Comparison of ENCODE assay signal across 8 cellular contexts in the genomic region with DNA sequence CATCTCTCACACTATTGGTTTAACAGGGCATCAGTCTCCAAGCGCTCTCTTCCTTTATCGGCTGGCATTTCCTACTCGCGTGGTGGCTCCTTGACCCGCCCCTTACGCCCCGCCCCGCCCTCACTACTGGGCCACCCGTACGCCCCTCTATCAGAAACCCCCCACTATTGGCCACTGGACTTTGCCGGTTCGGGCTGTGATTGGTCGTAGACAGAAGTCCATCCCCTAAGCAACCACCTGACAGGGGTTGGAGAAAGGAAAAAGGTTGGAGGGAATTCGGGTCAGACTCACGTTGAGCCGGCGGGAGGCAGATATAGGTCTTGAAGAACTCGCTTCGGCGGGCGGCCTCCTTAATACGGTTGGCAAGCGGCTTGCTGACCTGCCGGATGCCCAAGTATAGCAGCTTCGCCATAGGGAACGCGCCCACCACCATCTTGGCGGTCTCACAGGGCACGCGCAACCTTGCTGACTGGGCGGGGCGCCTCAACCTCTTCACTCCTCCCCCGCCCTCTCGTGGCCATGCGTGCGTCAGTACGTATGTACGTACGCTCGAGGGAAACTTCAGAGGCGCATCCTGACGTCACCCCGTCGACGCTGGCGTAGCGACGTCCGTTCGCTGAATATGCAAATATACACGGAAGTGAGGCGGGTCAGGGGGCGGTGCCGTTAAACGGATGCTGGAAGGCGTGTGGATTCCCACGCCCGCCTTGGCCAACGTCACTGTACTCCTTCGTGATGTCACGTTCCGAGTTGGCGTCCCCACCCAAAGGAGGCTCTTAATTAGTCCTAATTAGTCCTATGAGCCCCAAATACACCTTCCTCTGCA. TPM values are rescaled to one million over a fixed set of nuclear protein-coding genes. Genes with fewer than 3 reads are reported as not detected.
DNase-seq lines count a peak whose midpoint lies in the region; ATAC-seq and TF ChIP-seq lines count a peak whose summit lies in the region.

A gene (minus strand): TSS at position 471 of the 826 bp plus-strand sequence. CDS start 38 bp downstream, at position 433.

- H3K9me3 Mint-ChIP-seq in natural killer cell treated with Interleukin-12 subunit alpha and Interleukin-12 subunit beta and Interleukin-15 and Interleukin-18, amount 100 ng/mL, for 72 hours = no peaks in the 10 kb centered on the region

- no peaks in the 10 kb centered on the region for H3K36me3 ChIP-seq in H7 (replicated peaks; ENCODE audit: control insufficient read depth, insufficient read depth, low read length)

- H3K4me3 ChIP-seq in H7 (ENCODE audit: insufficient read depth, low read depth, low read length) (peak within 1 kb of the TSS; percentile 84), fibroblast of pulmonary artery (replicated peaks; ENCODE audit: low read depth, low read length) (peak within 1 kb of the TSS; percentile 94)

- no peaks in the 10 kb centered on the region for H3K36me3 Mint-ChIP-seq in natural killer cell treated with Interleukin-12 subunit alpha and Interleukin-12 subunit beta and Interleukin-15 and Interleukin-18, amount 100 ng/mL, for 72 hours

- H3K27me3 Mint-ChIP-seq in natural killer cell treated with Interleukin-12 subunit alpha and Interleukin-12 subunit beta and Interleukin-15 and Interleukin-18, amount 100 ng/mL, for 72 hours = peaks cover 6 to 8% of the 10 kb centered on the region in 2 donors

- H3K4me1 Mint-ChIP-seq in natural killer cell treated with Interleukin-12 subunit alpha and Interleukin-12 subunit beta and Interleukin-15 and Interleukin-18, amount 100 ng/mL, for 72 hours (ENCODE audit: low read depth in 2 of 2) = peaks cover 20 to 21% of the 10 kb centered on the region in 2 donors

- peak; percentile 100 for DNase-seq in ELF-1 (ENCODE audit: low read depth, low spot score)
- DNase-seq in H7 = peak; percentile 95
- peak; percentile 100 for DNase-seq in M059J (ENCODE audit: low read depth)
- DNase-seq in SHP77 (lab: John Stamatoyannopoulos, UW) = peak; percentile 98 to 99
- DNase-seq in activated effector memory CD4-positive, alpha-beta T cell treated with Interleukin-2 at 50 U/mL for 16 hours = peak; percentile 97
- peak; percentile 100 for DNase-seq in fibroblast of pulmonary artery (ENCODE audit: low read depth)
- DNase-seq in natural killer cell treated with Interleukin-12 subunit alpha and Interleukin-12 subunit beta and Interleukin-15 and Interleukin-18, amount 100 ng/mL, for 72 hours (ENCODE audit: low spot score) = peak; percentile 99
- DNase-seq in stimulated activated naive CD8-positive, alpha-beta T cell treated with anti-CD3 and anti-CD28 coated beads, Interleukin-15, Interleukin-2, amounts not matched to agents 100 U/mL and 50 U/mL, for 24 hours = peak; percentile 99

- no peak for TF ChIP-seq CTCF in fibroblast of pulmonary artery (IDR thresholded peaks at IDR 0.05; ENCODE audit: low read length, missing control alignments)

- ATAC-seq in natural killer cell treated with Interleukin-12 subunit alpha and Interleukin-12 subunit beta and Interleukin-15 and Interleukin-18, amount 100 ng/mL, for 72 hours = peak; percentile 94 to 96
- ATAC-seq in stimulated activated naive CD8-positive, alpha-beta T cell treated with anti-CD3 and anti-CD28 coated beads, Interleukin-15, Interleukin-2, amounts not matched to agents 100 U/mL and 50 U/mL, for 24 hours = peak; percentile 93

- peak within 1 kb of the TSS; percentile 98 for H3K4me3 Mint-ChIP-seq in natural killer cell treated with Interleukin-12 subunit alpha and Interleukin-12 subunit beta and Interleukin-15 and Interleukin-18, amount 100 ng/mL, for 72 hours

- H3K27me3 ChIP-seq in H7 (ENCODE audit: control insufficient read depth, insufficient read depth, low read length) = no peaks in the 10 kb centered on the region

- H3K27ac Mint-ChIP-seq in natural killer cell treated with Interleukin-12 subunit alpha and Interleukin-12 subunit beta and Interleukin-15 and Interleukin-18, amount 100 ng/mL, for 72 hours = peak within 1 kb of the TSS; percentile 89 to 96

RNA-seq across cellular contexts. Expression of the gene that starts here (rescaled TPM):
- total RNA-seq in H7 (2014; rRNA removed; shearing (Covaris generic)) = 12.6 and 14.2 TPM in 2 replicates
- 8.7 and 20.2 TPM in 2 replicates for total RNA-seq in M059J (2014; rRNA removed; shearing (Covaris generic))
- total RNA-seq in natural killer cell treated with Interleukin-12 subunit alpha and Interleukin-12 subunit beta and Interleukin-15 and Interleukin-18, amount 100 ng/mL, for 72 hours = 10 to 100 TPM; 17.0 to 17.5 TPM

Comparison
In these comparisons a context has a peak if more than half of its experiments do, and no peak if none do; other contexts are left out.
1. Peak in every context shown above with its lines: DNase-seq, ATAC-seq and H3K4me3 ChIP-seq.